In the genomic region with DNA sequence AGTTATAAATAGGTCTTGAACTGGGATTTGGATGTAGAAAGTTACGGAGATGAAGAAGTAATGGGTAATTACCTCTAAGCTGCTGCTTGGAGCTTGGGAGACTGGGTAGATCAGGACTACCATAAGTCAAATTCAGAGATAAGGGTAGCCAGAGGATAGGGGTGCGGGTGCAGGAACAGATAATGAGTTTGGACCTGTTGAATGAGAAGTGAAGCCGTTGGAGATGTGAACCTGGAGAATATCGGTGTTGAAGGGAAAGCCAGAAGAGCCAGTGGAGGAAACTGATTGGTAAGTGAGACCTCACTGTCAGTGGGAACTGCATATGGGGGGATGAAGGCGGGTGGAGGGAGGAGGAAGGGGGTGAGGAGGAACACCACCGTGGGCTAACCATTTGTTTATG, we compare ENCODE assay signal across 2 cellular contexts.
TF ChIP-seq lines count a peak whose summit lies in the region.

No MANE protein-coding gene starts in this region.

TF ChIP-seq in A549, 52 proteins besides CTCF, POLR2A, EP300 and RAD21:
- TF ChIP-seq EHMT2 (IDR thresholded peaks at IDR 0.05; ENCODE audit: low read depth): no peak
- no peak for TF ChIP-seq HOXB13 (CRISPR knock-in tag; IDR thresholded peaks at IDR 0.05; ENCODE audit: low read depth)
- TF ChIP-seq, protein P1, sequence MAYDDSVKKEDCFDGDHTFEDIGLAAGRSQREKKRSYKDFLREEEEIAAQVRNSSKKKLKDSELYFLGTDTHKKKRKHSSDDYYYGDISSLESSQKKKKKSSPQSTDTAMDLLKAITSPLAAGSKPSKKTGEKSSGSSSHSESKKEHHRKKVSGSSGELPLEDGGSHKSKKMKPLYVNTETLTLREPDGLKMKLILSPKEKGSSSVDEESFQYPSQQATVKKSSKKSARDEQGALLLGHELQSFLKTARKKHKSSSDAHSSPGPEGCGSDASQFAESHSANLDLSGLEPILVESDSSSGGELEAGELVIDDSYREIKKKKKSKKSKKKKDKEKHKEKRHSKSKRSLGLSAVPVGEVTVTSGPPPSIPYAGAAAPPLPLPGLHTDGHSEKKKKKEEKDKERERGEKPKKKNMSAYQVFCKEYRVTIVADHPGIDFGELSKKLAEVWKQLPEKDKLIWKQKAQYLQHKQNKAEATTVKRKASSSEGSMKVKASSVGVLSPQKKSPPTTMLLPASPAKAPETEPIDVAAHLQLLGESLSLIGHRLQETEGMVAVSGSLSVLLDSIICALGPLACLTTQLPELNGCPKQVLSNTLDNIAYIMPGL (CRISPR knock-in tag; IDR thresholded peaks at IDR 0.05; ENCODE audit: borderline replicate concordance): no peak
- TF ChIP-seq RFX5 (IDR thresholded peaks at IDR 0.05): no peak
- TF ChIP-seq, protein P2, sequence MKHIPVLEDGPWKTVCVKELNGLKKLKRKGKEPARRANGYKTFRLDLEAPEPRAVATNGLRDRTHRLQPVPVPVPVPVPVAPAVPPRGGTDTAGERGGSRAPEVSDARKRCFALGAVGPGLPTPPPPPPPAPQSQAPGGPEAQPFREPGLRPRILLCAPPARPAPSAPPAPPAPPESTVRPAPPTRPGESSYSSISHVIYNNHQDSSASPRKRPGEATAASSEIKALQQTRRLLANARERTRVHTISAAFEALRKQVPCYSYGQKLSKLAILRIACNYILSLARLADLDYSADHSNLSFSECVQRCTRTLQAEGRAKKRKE (CRISPR knock-in tag; IDR thresholded peaks at IDR 0.05; ENCODE audit: low read depth): no peak
- no peak for TF ChIP-seq ZNF302 (CRISPR knock-in tag; IDR thresholded peaks at IDR 0.05)
- no peak for TF ChIP-seq RNF2 (IDR thresholded peaks at IDR 0.05; ENCODE audit: borderline replicate concordance, low read depth)
- no peak for TF ChIP-seq JUNB (IDR thresholded peaks at IDR 0.05)
- TF ChIP-seq RARB (CRISPR knock-in tag; IDR thresholded peaks at IDR 0.05): no peak
- TF ChIP-seq MYC (IDR thresholded peaks at IDR 0.05; ENCODE audit: borderline replicate concordance, low read length): no peak
- TF ChIP-seq FOSL2 (IDR thresholded peaks at IDR 0.05): no peak
- TF ChIP-seq FOSL2 (CRISPR knock-in tag; IDR thresholded peaks at IDR 0.05): no peak
- TF ChIP-seq, protein P3, sequence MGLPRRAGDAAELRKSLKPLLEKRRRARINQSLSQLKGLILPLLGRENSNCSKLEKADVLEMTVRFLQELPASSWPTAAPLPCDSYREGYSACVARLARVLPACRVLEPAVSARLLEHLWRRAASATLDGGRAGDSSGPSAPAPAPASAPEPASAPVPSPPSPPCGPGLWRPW (IDR thresholded peaks at IDR 0.05): no peak
- TF ChIP-seq FOXS1 (CRISPR knock-in tag; IDR thresholded peaks at IDR 0.05): no peak
- TF ChIP-seq, protein P4, sequence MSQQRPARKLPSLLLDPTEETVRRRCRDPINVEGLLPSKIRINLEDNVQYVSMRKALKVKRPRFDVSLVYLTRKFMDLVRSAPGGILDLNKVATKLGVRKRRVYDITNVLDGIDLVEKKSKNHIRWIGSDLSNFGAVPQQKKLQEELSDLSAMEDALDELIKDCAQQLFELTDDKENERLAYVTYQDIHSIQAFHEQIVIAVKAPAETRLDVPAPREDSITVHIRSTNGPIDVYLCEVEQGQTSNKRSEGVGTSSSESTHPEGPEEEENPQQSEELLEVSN (IDR thresholded peaks at IDR 0.05; ENCODE audit: borderline replicate concordance, low read depth): no peak; the same call in 1 of the 2 replicates
- no peak for TF ChIP-seq EHF (CRISPR knock-in tag; IDR thresholded peaks at IDR 0.05)
- TF ChIP-seq CBX8 (IDR thresholded peaks at IDR 0.05): no peak
- TF ChIP-seq TFCP2L1 (CRISPR knock-in tag; IDR thresholded peaks at IDR 0.05): no peak
- no peak for TF ChIP-seq KDM5A (IDR thresholded peaks at IDR 0.05)
- TF ChIP-seq TP53 (CRISPR knock-in tag; IDR thresholded peaks at IDR 0.05): no peak

TF ChIP-seq in GM12878, 131 proteins besides CTCF, POLR2A, EP300 and RAD21:
- no peak for TF ChIP-seq GATAD2B (conservative IDR thresholded peaks at IDR 0.05; ENCODE audit: low read depth)
- TF ChIP-seq HCFC1 (IDR thresholded peaks at IDR 0.05; ENCODE audit: low read length): no peak
